ENCODE assay signal across 14 cellular contexts in genomic region chr11:116199182-116199581, GRCh38.
A peak's percentile ranks its signal among the peaks of the same experiment; 100 is the strongest.
DNase-seq lines count a peak whose midpoint lies in the region; ATAC-seq, FAIRE-seq and TF ChIP-seq lines count a peak whose summit lies in the region.
"Had no signal": no experiment of that assay in that cellular context is flagged by ENCODE, and none has a peak within 500 bp of the region (broad histone marks: within the 10 kb centered on the region; RNA-seq: fewer than 3 reads in every experiment).

No MANE protein-coding gene starts in this region.

- H3K27me3 ChIP-seq in HepG2 (ENCODE audit: control insufficient read depth in 1 of 2, insufficient read depth in 2 of 2, low read length in 2 of 2) (no peaks in the 10 kb centered on the region), right lobe of liver (no peaks in the 10 kb centered on the region), WERI-Rb-1 (ENCODE audit: insufficient read depth, low read depth, severe bottlenecking) (no peaks in the 10 kb centered on the region), breast epithelium (no peaks in the 10 kb centered on the region)

- H3K36me3 ChIP-seq in HepG2 (replicated peaks in 1 of 2; ENCODE audit: control insufficient read depth in 1 of 2, insufficient read depth in 2 of 2, low read length in 2 of 2): no peaks in the 10 kb centered on the region
- H3K36me3 ChIP-seq in right lobe of liver: no peaks in the 10 kb centered on the region
- H3K36me3 ChIP-seq in WERI-Rb-1: no peaks in the 10 kb centered on the region
- H3K36me3 ChIP-seq in breast epithelium: no peaks in the 10 kb centered on the region

- no peaks in the 10 kb centered on the region for H3K79me2 ChIP-seq in HepG2 (ENCODE audit: insufficient read depth, low read length)

- H3K4me2 ChIP-seq in HepG2 (ENCODE audit: low read depth, low read length): no peak overlapping the region

- TF ChIP-seq RAD21 in HepG2 (CRISPR knock-in tag; IDR thresholded peaks at IDR 0.05): no peak

- peaks cover 2% of the 10 kb centered on the region for H3K4me1 ChIP-seq in HepG2 (ENCODE audit: insufficient read depth, low read length)
- no peaks in the 10 kb centered on the region for H3K4me1 ChIP-seq in right lobe of liver
- H3K4me1 ChIP-seq in breast epithelium: no peaks in the 10 kb centered on the region

- H3K9me3 ChIP-seq in HepG2 (ENCODE audit: low read length): no peaks in the 10 kb centered on the region
- no peaks in the 10 kb centered on the region for H3K9me3 ChIP-seq in right lobe of liver
- H3K9me3 ChIP-seq in WERI-Rb-1 (ENCODE audit: severe bottlenecking): no peaks in the 10 kb centered on the region
- no peaks in the 10 kb centered on the region for H3K9me3 ChIP-seq in breast epithelium

- no TSS peak for BruUV-seq in HepG2 (replicated peaks; lab: Mats Ljungman, UMichigan)

- H3K27ac ChIP-seq in HepG2 (ENCODE audit: extremely low read length, insufficient read depth, low read length): no peak overlapping the region
- no peak overlapping the region for H3K27ac ChIP-seq in right lobe of liver
- no peak overlapping the region for H3K27ac ChIP-seq in WERI-Rb-1
- H3K27ac ChIP-seq in breast epithelium: no peak overlapping the region

- TF ChIP-seq CTCF in HepG2 (CRISPR knock-in tag; IDR thresholded peaks at IDR 0.05): no peak
- no peak for TF ChIP-seq CTCF in right lobe of liver (IDR thresholded peaks at IDR 0.05)
- 0 out of 2 replicates have a peak, but pooled peaks have one; percentile 14 for TF ChIP-seq CTCF in WERI-Rb-1 (IDR thresholded peaks at IDR 0.05; ENCODE audit: low read depth, low read length)
- TF ChIP-seq CTCF in breast epithelium (IDR thresholded peaks at IDR 0.05): no peak

- H3K4me3 ChIP-seq in HepG2 (replicated peaks in 1 of 3; ENCODE audit: insufficient read depth in 1 of 3, low read depth in 2 of 3, low read length in 3 of 3): no peak overlapping the region
- H3K4me3 ChIP-seq in right lobe of liver: no peak overlapping the region
- no peak overlapping the region for H3K4me3 ChIP-seq in WERI-Rb-1 (ENCODE audit: low read depth, low read length)
- H3K4me3 ChIP-seq in breast epithelium: no peak overlapping the region

- no peak for DNase-seq in HepG2 (ENCODE audit: low spot score)
- no peak for DNase-seq in right lobe of liver
- peak; percentile 63 for DNase-seq in NCI-H2171 (lab: John Stamatoyannopoulos, UW)
- DNase-seq in WERI-Rb-1: peak; percentile 30
- no peak for DNase-seq in germinal center (ENCODE audit: low spot score)
- DNase-seq in breast epithelium (ENCODE audit: low spot score in 2 of 2): no peak
- DNase-seq: ACHN; activated CD8-positive, alpha-beta T cell treated with anti-CD3 and anti-CD28 coated beads for 36 hours; IMR-90 had no signal

- peak; percentile 33 for ATAC-seq in HepG2
- ATAC-seq in right lobe of liver: no peak
- no peak for ATAC-seq in HG03521 (IDR thresholded peaks at IDR 0.05; ENCODE audit: unreplicated experiment)
- no peak for ATAC-seq in HG02610 (IDR thresholded peaks at IDR 0.05; ENCODE audit: unreplicated experiment)
- ATAC-seq: activated CD8-positive, alpha-beta T cell treated with anti-CD3 and anti-CD28 coated beads for 36 hours had no signal

- intact Hi-C loops in HepG2 (cut with micrococcal nuclease; ENCODE audit: unreplicated experiment) (no loop called here), right lobe of liver (cut with DNase I) (no loop called here), breast epithelium (cut with DNase I; ENCODE audit: low total_unique reads) (no loop called here)

- H2AFZ ChIP-seq in HepG2 (ENCODE audit: low read length): no peak overlapping the region

- 85% methylated on average over 4 of the region's 10 CpGs for WGBS in HepG2 (ENCODE audit: low lambda C conversion rate)
- WGBS in right lobe of liver (ENCODE audit: insufficient coverage, low coverage, low lambda C conversion rate, missing lambda C conversion rate): 0% methylated on average over 1 of the region's 10 CpGs

- H3K9ac ChIP-seq in HepG2 (ENCODE audit: insufficient read depth, low read depth, low read length): no peak overlapping the region

- CTCF ChIA-PET in HepG2 (lab: Yijun Ruan, JAX; ENCODE audit: low intra/inter-chr PET ratio, low total read pairs): no interaction called here

- in situ Hi-C loops in HepG2 (cut with HindIII; ENCODE audit: extremely low pct_ligation_motif_present, low pct_unique_long_range_greater_than_20kb): no loop called here

- TF ChIP-seq POLR2A in HepG2 (IDR thresholded peaks at IDR 0.05; ENCODE audit: insufficient read depth in 1 of 2, low read depth in 2 of 2, low read length in 2 of 2) (no peak), right lobe of liver (IDR thresholded peaks at IDR 0.05) (no peak), breast epithelium (IDR thresholded peaks at IDR 0.05) (no peak)

- FAIRE-seq in HepG2 (lab: Jason Lieb, UNC): no peak
- FAIRE-seq: astrocyte, GM12891, RCC 7860 had no signal

- POLR2A ChIA-PET in HepG2 (lab: Yijun Ruan, JAX): no interaction called here

- no peaks in the 10 kb centered on the region for H4K20me1 ChIP-seq in HepG2 (ENCODE audit: insufficient read depth, low read length)

- no peak for TF ChIP-seq EP300 in HepG2 (IDR thresholded peaks at IDR 0.05; ENCODE audit: low read depth in 2 of 2, low read length in 2 of 2)
- no peak for TF ChIP-seq EP300 in HepG2 (CRISPR knock-in tag; IDR thresholded peaks at IDR 0.05; ENCODE audit: borderline replicate concordance)

TF ChIP-seq in HepG2, 621 proteins besides CTCF, POLR2A, EP300 and RAD21:
- TF ChIP-seq CBX5 (CRISPR knock-in tag; IDR thresholded peaks at IDR 0.05; ENCODE audit: borderline replicate concordance) (no peak), JUN (CRISPR knock-in tag; IDR thresholded peaks at IDR 0.05) (no peak)

Comparison
In these comparisons a context has a peak if more than half of its experiments do, and no peak if none do; other contexts are left out.
1. DNase-seq: peak in NCI-H2171 (single experiment) and WERI-Rb-1 (single experiment); none in HepG2 (single experiment), right lobe of liver (0 of 3), germinal center (single experiment) and breast epithelium (0 of 2).